27 cellular contexts compared by ENCODE assay signal in genomic region chr18:8854550-8854949, GRCh38.
"Had no signal": no experiment of that assay in that cellular context is flagged by ENCODE, and none has a peak within 500 bp of the region (broad histone marks: within the 10 kb centered on the region; RNA-seq: fewer than 3 reads in every experiment).

No MANE protein-coding gene starts in this region.

- H3K36me3 ChIP-seq: brain microvascular endothelial cell, esophagus muscularis mucosa, heart right ventricle, sigmoid colon, uterus had no signal

- H3K4me3 Mint-ChIP-seq: activated B cell treated with CpG ODN at 0.5 μM for 24 hours; activated naive CD8-positive, alpha-beta T cell treated with anti-CD3 and anti-CD28 coated beads, Interleukin-2, amount 50 U/mL, for 24 hours; dendritic cell treated with granulocyte-macrophage colony-stimulating factor and Interleukin-4, amounts not matched to agents 40 ng/mL and 50 ng/mL, for 4 days; memory B cell; nephron; stimulated activated naive B cell treated with anti-CD40 and anti-IgM and Interleukin-4, amounts not matched to agents 10 μg/mL and 1 μg/mL and 100 μg/mL, for 72 hours; T-helper 17 cell had no signal

- H3K4me1 Mint-ChIP-seq: activated B cell treated with CpG ODN at 0.5 μM for 24 hours; activated naive CD8-positive, alpha-beta T cell treated with anti-CD3 and anti-CD28 coated beads, Interleukin-2, amount 50 U/mL, for 24 hours; memory B cell; nephron had no signal

- H3K4me1 ChIP-seq: esophagus muscularis mucosa, heart right ventricle, uterus had no signal

- H3K27me3 Mint-ChIP-seq: activated B cell treated with CpG ODN at 0.5 μM for 24 hours, progenitor cell of endocrine pancreas had no signal

- H3K9me3 Mint-ChIP-seq: nephron had no signal

- ATAC-seq: activated naive CD8-positive, alpha-beta T cell treated with anti-CD3 and anti-CD28 coated beads, Interleukin-2, amount 50 U/mL, for 24 hours; heart right ventricle; left colon; stimulated activated naive B cell treated with anti-CD40 and anti-IgM and Interleukin-4, amounts not matched to agents 10 μg/mL and 1 μg/mL and 100 μg/mL, for 72 hours; T-helper 17 cell had no signal

- H3K4me3 ChIP-seq: esophagus muscularis mucosa, heart right ventricle, sigmoid colon, smooth muscle cell, uterus had no signal

- DNase-seq: activated B cell treated with CpG ODN at 0.5 μM for 24 hours; activated CD4-positive, alpha-beta T cell treated with anti-CD3 and anti-CD28 coated beads for 4 hours; activated CD4-positive, alpha-beta T cell treated with anti-CD3 and anti-CD28 coated beads, Interleukin-2, amount 50 U/mL, for 48 hours; activated CD8-positive, alpha-beta memory T cell treated with anti-CD3 and anti-CD28 coated beads, Interleukin-2, amount 50 U/mL, for 48 hours; activated effector memory CD4-positive, alpha-beta T cell treated with Interleukin-2 at 50 U/mL for 16 hours; activated naive CD4-positive, alpha-beta T cell treated with anti-CD3 and anti-CD28 coated beads, Interleukin-2, amount 50 U/mL, for 16 hours; activated naive CD8-positive, alpha-beta T cell treated with anti-CD3 and anti-CD28 coated beads, Interleukin-2, amount 50 U/mL, for 24 hours; activated T-cell treated with anti-CD3 and anti-CD28 coated beads, Interleukin-2, amount 50 U/mL, for 48 hours; anterior cingulate cortex; brain microvascular endothelial cell; caudate nucleus; effector CD8-positive, alpha-beta T cell; heart right ventricle; left colon; retina; sigmoid colon; stimulated activated CD4-positive, alpha-beta T cell treated with anti-CD3 and anti-CD28 coated beads, Interleukin-15, amount 100 ng/mL, for 24 hours; stimulated activated naive B cell treated with anti-CD40 and anti-IgM and Interleukin-4, amounts not matched to agents 10 μg/mL and 1 μg/mL and 100 μg/mL, for 72 hours; T-helper 17 cell; trophoblast cell; uterus had no signal

- H3K4me2 ChIP-seq: smooth muscle cell had no signal

- H3K27ac Mint-ChIP-seq: activated B cell treated with CpG ODN at 0.5 μM for 24 hours; activated naive CD8-positive, alpha-beta T cell treated with anti-CD3 and anti-CD28 coated beads, Interleukin-2, amount 50 U/mL, for 24 hours; dendritic cell treated with granulocyte-macrophage colony-stimulating factor and Interleukin-4, amounts not matched to agents 40 ng/mL and 50 ng/mL, for 4 days; memory B cell; progenitor cell of endocrine pancreas; stimulated activated naive B cell treated with anti-CD40 and anti-IgM and Interleukin-4, amounts not matched to agents 10 μg/mL and 1 μg/mL and 100 μg/mL, for 72 hours; T-helper 17 cell had no signal

- H3K27me3 ChIP-seq: brain microvascular endothelial cell, esophagus muscularis mucosa, sigmoid colon, uterus had no signal

- H3K9me3 ChIP-seq: esophagus muscularis mucosa, sigmoid colon, uterus had no signal

- H3K27ac ChIP-seq: brain microvascular endothelial cell, esophagus muscularis mucosa, heart right ventricle, sigmoid colon, uterus had no signal
